ENCODE assay signal across 9 cellular contexts in genomic region chr10:11698691-11699545, GRCh38. TPM values are rescaled to one million over a fixed set of nuclear protein-coding genes. Genes with fewer than 3 reads are reported as not detected.
DNase-seq lines count a peak whose midpoint lies in the region; ATAC-seq and TF ChIP-seq lines count a peak whose summit lies in the region.
"Had no signal": no experiment of that assay in that cellular context is flagged by ENCODE, and none has a peak within 500 bp of the region (broad histone marks: within the 10 kb centered on the region; RNA-seq: fewer than 3 reads in every experiment).

No MANE protein-coding gene starts in this region.

- no peak overlapping the region for H3K4me3 Mint-ChIP-seq in dendritic cell treated with granulocyte-macrophage colony-stimulating factor and Interleukin-4, amounts not matched to agents 40 ng/mL and 50 ng/mL, for 4 days

- intact Hi-C loops in dendritic cell treated with granulocyte-macrophage colony-stimulating factor and Interleukin-4, amounts not matched to agents 40 ng/mL and 50 ng/mL, for 4 days (cut with micrococcal nuclease), result no loop called here
- intact Hi-C loops in left cardiac atrium (cut with DNase I), result no loop called here

- H2AFZ ChIP-seq in MM.1S (ENCODE audit: low read length), result no peak overlapping the region

- in situ Hi-C loops in GM13976 (cut with MboI; ENCODE audit: low sequenced_read_pairs, unreplicated experiment), result no loop called here

- ATAC-seq in GM21423 (IDR thresholded peaks at IDR 0.05; ENCODE audit: unreplicated experiment) (peak; percentile 86), HG03280 (IDR thresholded peaks at IDR 0.05; ENCODE audit: unreplicated experiment) (peak; percentile 64), left cardiac atrium (no peak)

- DNase-seq in GM13976 (ENCODE audit: low spot score), result peak; percentile 67
- DNase-seq in left cardiac atrium, result no peak
- no peak for DNase-seq in substantia nigra (lab: John Stamatoyannopoulos, UW)
- no peak for DNase-seq in MM.1S
- no peak for DNase-seq in T-helper 2 cell
- DNase-seq: COR-L47 had no signal

- no peaks in the 10 kb centered on the region for H3K4me1 ChIP-seq in MM.1S (ENCODE audit: low read length)

- no peak overlapping the region for H3K9ac ChIP-seq in MM.1S (ENCODE audit: low read length)

- H3K9me2 ChIP-seq in MM.1S (replicated peaks; ENCODE audit: insufficient read depth, low read length), result no peaks in the 10 kb centered on the region

- peaks cover 69% of the 10 kb centered on the region for H3K27me3 ChIP-seq in MM.1S (replicated peaks; ENCODE audit: insufficient read depth, low read length)

- H3K9me3 ChIP-seq in MM.1S (replicated peaks; ENCODE audit: insufficient read depth, low read length), result no peaks in the 10 kb centered on the region

- no peaks in the 10 kb centered on the region for H3K36me3 ChIP-seq in MM.1S (replicated peaks; ENCODE audit: insufficient read depth, low read length)

- H3K4me3 ChIP-seq in MM.1S (ENCODE audit: low read length), result no peak overlapping the region

- H3K4me1 Mint-ChIP-seq in dendritic cell treated with granulocyte-macrophage colony-stimulating factor and Interleukin-4, amounts not matched to agents 40 ng/mL and 50 ng/mL, for 4 days (ENCODE audit: low read depth), result peaks cover 51% of the 10 kb centered on the region

- no peaks in the 10 kb centered on the region for H3K36me3 Mint-ChIP-seq in dendritic cell treated with granulocyte-macrophage colony-stimulating factor and Interleukin-4, amounts not matched to agents 40 ng/mL and 50 ng/mL, for 4 days (ENCODE audit: low read depth)

- no peaks in the 10 kb centered on the region for H3K9me3 Mint-ChIP-seq in dendritic cell treated with granulocyte-macrophage colony-stimulating factor and Interleukin-4, amounts not matched to agents 40 ng/mL and 50 ng/mL, for 4 days

- H3K4me2 ChIP-seq in MM.1S (ENCODE audit: low read depth, low read length), result no peak overlapping the region

- H3K27ac ChIP-seq in substantia nigra (ENCODE audit: low read depth, low read length, poor library complexity, severe bottlenecking) (no peak overlapping the region), MM.1S (ENCODE audit: low read length) (no peak overlapping the region)

- no peaks in the 10 kb centered on the region for H3F3A ChIP-seq in MM.1S (ENCODE audit: insufficient read depth, low read length)

- H3K27me3 Mint-ChIP-seq in dendritic cell treated with granulocyte-macrophage colony-stimulating factor and Interleukin-4, amounts not matched to agents 40 ng/mL and 50 ng/mL, for 4 days, result peaks cover 41% of the 10 kb centered on the region

- no peaks in the 10 kb centered on the region for H4K20me1 ChIP-seq in MM.1S (ENCODE audit: insufficient read depth, low read length)

- no peak for TF ChIP-seq CTCF in GM13976 (IDR thresholded peaks at IDR 0.05; ENCODE audit: borderline replicate concordance, control extremely low read depth, extremely low read depth, insufficient read depth, missing control alignments)
- no peak for TF ChIP-seq CTCF in MM.1S (IDR thresholded peaks at IDR 0.05; ENCODE audit: low read length)

- H3K79me2 ChIP-seq in MM.1S (ENCODE audit: low read length), result no peaks in the 10 kb centered on the region

- peak overlapping the region; percentile 78 for H3K27ac Mint-ChIP-seq in dendritic cell treated with granulocyte-macrophage colony-stimulating factor and Interleukin-4, amounts not matched to agents 40 ng/mL and 50 ng/mL, for 4 days

RNA-seq across cellular contexts. Expression of gene ECHDC3, which starts 43.3 kb away (rescaled TPM):
- 10 to 100 TPM; 55.7 to 56.1 TPM for total RNA-seq in left cardiac atrium

Comparison
In these comparisons a context has a peak if more than half of its experiments do, and no peak if none do; other contexts are left out.
1. ATAC-seq: peak in GM21423 (single experiment) and HG03280 (single experiment); none in left cardiac atrium (0 of 2).